Comparison of ENCODE assay signal across 9 cellular contexts in genomic region chr14:39028620-39029019, GRCh38.
"Had no signal": no experiment of that assay in that cellular context is flagged by ENCODE, and none has a peak within 500 bp of the region (broad histone marks: within the 10 kb centered on the region; RNA-seq: fewer than 3 reads in every experiment).

No MANE protein-coding gene starts in this region.

- H3K4me2 ChIP-seq: GM23338, KMS-11 had no signal

- H3K4me3 Mint-ChIP-seq: GM23338, H9, IgD-negative memory B cell had no signal

- H3K9ac ChIP-seq: KMS-11 had no signal

- FAIRE-seq: H1, H54, HTR-8/SVneo had no signal

- H3K27ac Mint-ChIP-seq: GM23338, IgD-negative memory B cell had no signal

- H3K9me3 Mint-ChIP-seq: GM23338, H9, IgD-negative memory B cell had no signal

- H3K27me3 Mint-ChIP-seq: IgD-negative memory B cell had no signal

- H3K4me3 ChIP-seq: GM23338 had no signal

- DNase-seq: H9, HCEC 1CT, KBM-7 had no signal

- H3K4me1 Mint-ChIP-seq: GM23338, H9 had no signal

- H2AFZ ChIP-seq: GM23338 had no signal

- ATAC-seq: GM23338 had no signal

- H3K27ac ChIP-seq: KMS-11 had no signal
